23 cellular contexts compared by ENCODE assay signal in genomic region chrX:49227726-49228125, GRCh38. TPM values are rescaled to one million over a fixed set of nuclear protein-coding genes. Genes with fewer than 3 reads are reported as not detected.
A peak's percentile ranks its signal among the peaks of the same experiment; 100 is the strongest.
DNase-seq lines count a peak whose midpoint lies in the region; ATAC-seq, FAIRE-seq and TF ChIP-seq lines count a peak whose summit lies in the region.
"Had no signal": no experiment of that assay in that cellular context is flagged by ENCODE, and none has a peak within 500 bp of the region (broad histone marks: within the 10 kb centered on the region; RNA-seq: fewer than 3 reads in every experiment).

No MANE protein-coding gene starts in this region.

- no peak overlapping the region for H3K56ac ChIP-seq in H1 (replicated peaks; ENCODE audit: insufficient read length, low read depth, low read length)

- no peak for DNase-seq in activated CD4-positive, alpha-beta memory T cell treated with anti-CD3 and anti-CD28 coated beads, Interleukin-2, amount 10 ng/mL, durations not matched to agents 7 days and 5 days
- DNase-seq in activated CD4-positive, alpha-beta memory T cell treated with anti-CD3 and anti-CD28 coated beads for 36 hours = no peak
- DNase-seq in CD4-positive, alpha-beta T cell = no peak
- DNase-seq in H1 (ENCODE audit: low read depth in 1 of 2, low spot score in 2 of 2) (no peak), NCI-H226 (no peak), activated gamma-delta T cell (lab: John Stamatoyannopoulos, UW) (no peak)
- DNase-seq in stimulated activated naive B cell treated with anti-CD40 and anti-IgM and Interleukin-4, amounts not matched to agents 10 μg/mL and 1 μg/mL and 100 μg/mL, for 72 hours = no peak
- DNase-seq: CD4-positive, CD25-positive, alpha-beta regulatory T cell; CD8-positive, alpha-beta memory T cell; DMS 273 treated with DMSO at 0.1 percent for 48 hours; DMS79; GF-D8 had no signal

- no peak overlapping the region for H3K4me3 ChIP-seq in H1 (ENCODE audit: extremely low read depth in 1 of 4, insufficient read depth in 2 of 4, low read depth in 3 of 4, low read length in 4 of 4)
- H3K4me3 ChIP-seq: BLaER1, GM23338, HAP-1 had no signal

- no peak overlapping the region for H2BK5ac ChIP-seq in H1 (ENCODE audit: low read depth, low read length)

- no peak overlapping the region for H3K18ac ChIP-seq in H1 (ENCODE audit: extremely low read depth, low read length)

- H3K4me1 Mint-ChIP-seq in activated CD4-positive, alpha-beta memory T cell treated with anti-CD3 and anti-CD28 coated beads, Interleukin-2, amount 10 ng/mL, durations not matched to agents 7 days and 5 days = peaks cover 23% of the 10 kb centered on the region
- H3K4me1 Mint-ChIP-seq in activated CD4-positive, alpha-beta memory T cell treated with anti-CD3 and anti-CD28 coated beads for 36 hours (ENCODE audit: low read depth) = peaks cover 10% of the 10 kb centered on the region
- peaks cover 21% of the 10 kb centered on the region for H3K4me1 Mint-ChIP-seq in CD4-positive, alpha-beta T cell (ENCODE audit: low read depth)
- H3K4me1 Mint-ChIP-seq in stimulated activated naive B cell treated with anti-CD40 and anti-IgM and Interleukin-4, amounts not matched to agents 10 μg/mL and 1 μg/mL and 100 μg/mL, for 72 hours = peaks cover 10 to 11% of the 10 kb centered on the region in 2 donors

- peak overlapping the region; percentile 10 for H3K27ac Mint-ChIP-seq in activated CD4-positive, alpha-beta memory T cell treated with anti-CD3 and anti-CD28 coated beads, Interleukin-2, amount 10 ng/mL, durations not matched to agents 7 days and 5 days
- no peak overlapping the region for H3K27ac Mint-ChIP-seq in activated CD4-positive, alpha-beta memory T cell treated with anti-CD3 and anti-CD28 coated beads for 36 hours
- H3K27ac Mint-ChIP-seq in CD4-positive, alpha-beta T cell = no peak overlapping the region
- H3K27ac Mint-ChIP-seq in stimulated activated naive B cell treated with anti-CD40 and anti-IgM and Interleukin-4, amounts not matched to agents 10 μg/mL and 1 μg/mL and 100 μg/mL, for 72 hours = peak overlapping the region; percentile 31
- H3K27ac Mint-ChIP-seq: CD4-positive, CD25-positive, alpha-beta regulatory T cell; GM23338 had no signal

- no CpG with 5 or more reads among the region's 2 CpGs for WGBS in H1 (ENCODE audit: extremely low coverage in 1 of 2, insufficient coverage in 1 of 2, insufficient read length in 1 of 2, insufficient replicate concordance in 2 of 2, low coverage in 1 of 2, low lambda C conversion rate in 2 of 2, missing lambda C conversion rate in 1 of 2), 2 experiments

- intact Hi-C loops in activated CD4-positive, alpha-beta memory T cell treated with anti-CD3 and anti-CD28 coated beads for 36 hours (cut with micrococcal nuclease) = no loop called here
- intact Hi-C loops in CD4-positive, alpha-beta T cell (cut with DNase I, micrococcal nuclease) = no loop called here

- no peak overlapping the region for H2AFZ ChIP-seq in H1 (ENCODE audit: low read length)
- H2AFZ ChIP-seq: GM23338 had no signal

- no peak overlapping the region for H2BK12ac ChIP-seq in H1 (ENCODE audit: low read depth, low read length)

- no peaks in the 10 kb centered on the region for H3K27me3 ChIP-seq in CD4-positive, alpha-beta T cell (ENCODE audit: control insufficient read depth, insufficient read depth, low read length)
- H3K27me3 ChIP-seq in H1 (replicated peaks in 1 of 4; ENCODE audit: control insufficient read depth in 3 of 4, extremely low read depth in 1 of 4, insufficient read depth in 3 of 4, low read length in 3 of 4) = no peaks in the 10 kb centered on the region

- no peak overlapping the region for H3K14ac ChIP-seq in H1 (ENCODE audit: insufficient read length)

- H2BK120ac ChIP-seq in H1 (replicated peaks; ENCODE audit: low read depth, low read length) = no peak overlapping the region

- no peaks in the 10 kb centered on the region for H4K20me1 ChIP-seq in H1 (replicated peaks in 1 of 2; ENCODE audit: control insufficient read depth in 1 of 2, insufficient read depth in 2 of 2, low read length in 2 of 2)
- H4K20me1 ChIP-seq: BLaER1 had no signal

- H3K36me3 ChIP-seq in H1 (ENCODE audit: control insufficient read depth in 2 of 4, insufficient read depth in 4 of 4, low read length in 3 of 4) = no peaks in the 10 kb centered on the region
- H3K36me3 ChIP-seq: BLaER1, HAP-1 had no signal

- ATAC-seq in CD4-positive, alpha-beta T cell (ENCODE audit: poor library complexity) = no peak
- no peak for ATAC-seq in stimulated activated naive B cell treated with anti-CD40 and anti-IgM and Interleukin-4, amounts not matched to agents 10 μg/mL and 1 μg/mL and 100 μg/mL, for 72 hours (replicated peaks)
- ATAC-seq: GM23338 had no signal

- no peaks in the 10 kb centered on the region for H3K79me1 ChIP-seq in H1 (ENCODE audit: low read depth, low read length)

- no peak overlapping the region for H3K4me3 Mint-ChIP-seq in activated CD4-positive, alpha-beta memory T cell treated with anti-CD3 and anti-CD28 coated beads, Interleukin-2, amount 10 ng/mL, durations not matched to agents 7 days and 5 days
- H3K4me3 Mint-ChIP-seq in activated CD4-positive, alpha-beta memory T cell treated with anti-CD3 and anti-CD28 coated beads for 36 hours = no peak overlapping the region
- H3K4me3 Mint-ChIP-seq in CD4-positive, alpha-beta T cell = peak overlapping the region; percentile 34
- no peak overlapping the region for H3K4me3 Mint-ChIP-seq in stimulated activated naive B cell treated with anti-CD40 and anti-IgM and Interleukin-4, amounts not matched to agents 10 μg/mL and 1 μg/mL and 100 μg/mL, for 72 hours
- H3K4me3 Mint-ChIP-seq: GM23338 had no signal

- peaks cover 11% of the 10 kb centered on the region; the same call in 1 of the 2 replicates for H3K23me2 ChIP-seq in H1 (ENCODE audit: low read depth, low read length)

- H2BK20ac ChIP-seq in H1 (ENCODE audit: low read length) = no peak overlapping the region

- H3K9me3 ChIP-seq in CD4-positive, alpha-beta T cell (ENCODE audit: control insufficient read depth, low read length) = no peaks in the 10 kb centered on the region
- H3K9me3 ChIP-seq in H1 (ENCODE audit: insufficient read depth in 2 of 2, low read depth in 1 of 2, low read length in 1 of 2) = no peaks in the 10 kb centered on the region
- H3K9me3 ChIP-seq: HAP-1 had no signal

- H3K4ac ChIP-seq in H1 (replicated peaks; ENCODE audit: insufficient read length, low read depth, low read length) = no peak overlapping the region

- no peak for FAIRE-seq in H1 (lab: Jason Lieb, UNC)
- FAIRE-seq: D721Med, GM12891, GM18507, H54 had no signal

- no peak for TF ChIP-seq POLR2A in H1 (IDR thresholded peaks at IDR 0.05; ENCODE audit: control extremely low read depth in 1 of 2, low read depth in 2 of 2, low read length in 2 of 2)

- TF ChIP-seq CTCF in CD4-positive, alpha-beta T cell (IDR thresholded peaks at IDR 0.05) = no peak
- TF ChIP-seq CTCF in H1 (IDR thresholded peaks at IDR 0.05; ENCODE audit: control extremely low read depth in 1 of 3, insufficient read depth in 1 of 3, low read depth in 1 of 3, low read length in 3 of 3) = no peak

- no peak overlapping the region for H4K91ac ChIP-seq in H1 (replicated peaks; ENCODE audit: insufficient read length, low read length)

- no peaks in the 10 kb centered on the region for H3K9me3 Mint-ChIP-seq in activated CD4-positive, alpha-beta memory T cell treated with anti-CD3 and anti-CD28 coated beads, Interleukin-2, amount 10 ng/mL, durations not matched to agents 7 days and 5 days
- no peaks in the 10 kb centered on the region for H3K9me3 Mint-ChIP-seq in activated CD4-positive, alpha-beta memory T cell treated with anti-CD3 and anti-CD28 coated beads for 36 hours
- H3K9me3 Mint-ChIP-seq in CD4-positive, alpha-beta T cell = no peaks in the 10 kb centered on the region
- peaks cover 0 to 10% of the 10 kb centered on the region in 2 donors for H3K9me3 Mint-ChIP-seq in stimulated activated naive B cell treated with anti-CD40 and anti-IgM and Interleukin-4, amounts not matched to agents 10 μg/mL and 1 μg/mL and 100 μg/mL, for 72 hours
- H3K9me3 Mint-ChIP-seq: GM23338 had no signal

- H3K9ac ChIP-seq in H1 (replicated peaks in 1 of 4; ENCODE audit: extremely low read depth in 1 of 4, low read depth in 3 of 4, low read length in 3 of 4) = no peak overlapping the region
- H3K9ac ChIP-seq: BLaER1 had no signal

- no peak overlapping the region for H2BK15ac ChIP-seq in H1 (ENCODE audit: low read length)

- POLR2A ChIA-PET in activated CD4-positive, alpha-beta memory T cell treated with anti-CD3 and anti-CD28 coated beads, Interleukin-2, amount 10 ng/mL, durations not matched to agents 7 days and 5 days (lab: Charles Lee) = no interaction called here
- POLR2A ChIA-PET in activated CD4-positive, alpha-beta memory T cell treated with anti-CD3 and anti-CD28 coated beads for 36 hours (lab: Charles Lee) = no interaction called here
- POLR2A ChIA-PET in CD4-positive, alpha-beta T cell (lab: Charles Lee) = no interaction called here
- POLR2A ChIA-PET in H1 (lab: Charles Lee; ENCODE audit: partially characterized antibody) = interaction anchor here (1.0 to 2.5 kb wide), 3 partner anchors 10 to 41 kb away, joined by 3 to 8 read pairs (median 4); no protein-coding TSS in a partner anchor

- no peaks in the 10 kb centered on the region for H3K79me2 ChIP-seq in H1 (ENCODE audit: control insufficient read depth in 1 of 2, insufficient read depth in 2 of 2, low read length in 2 of 2)

- CTCF ChIA-PET in activated CD4-positive, alpha-beta memory T cell treated with anti-CD3 and anti-CD28 coated beads, Interleukin-2, amount 10 ng/mL, durations not matched to agents 7 days and 5 days (lab: Charles Lee) = no interaction called here
- CTCF ChIA-PET in activated CD4-positive, alpha-beta memory T cell treated with anti-CD3 and anti-CD28 coated beads for 36 hours (lab: Charles Lee) = no interaction called here
- CTCF ChIA-PET in CD4-positive, alpha-beta T cell (lab: Charles Lee) = no interaction called here
- CTCF ChIA-PET in H1 (lab: Charles Lee; ENCODE audit: partially characterized antibody) = interaction anchor here (0.6 to 0.9 kb wide), 2 partner anchors 18 to 60 kb away, joined by 3 read pairs; no protein-coding TSS in a partner anchor

- H3K36me3 Mint-ChIP-seq in activated CD4-positive, alpha-beta memory T cell treated with anti-CD3 and anti-CD28 coated beads, Interleukin-2, amount 10 ng/mL, durations not matched to agents 7 days and 5 days (ENCODE audit: low read depth) = no peaks in the 10 kb centered on the region
- H3K36me3 Mint-ChIP-seq in activated CD4-positive, alpha-beta memory T cell treated with anti-CD3 and anti-CD28 coated beads for 36 hours = no peaks in the 10 kb centered on the region
- no peaks in the 10 kb centered on the region for H3K36me3 Mint-ChIP-seq in CD4-positive, alpha-beta T cell (ENCODE audit: low read depth)
- H3K36me3 Mint-ChIP-seq in stimulated activated naive B cell treated with anti-CD40 and anti-IgM and Interleukin-4, amounts not matched to agents 10 μg/mL and 1 μg/mL and 100 μg/mL, for 72 hours = peaks cover 0 to 3% of the 10 kb centered on the region in 2 donors
- H3K36me3 Mint-ChIP-seq: CD4-positive, CD25-positive, alpha-beta regulatory T cell; CD8-positive, alpha-beta memory T cell had no signal

- no peak overlapping the region for H3K4me2 ChIP-seq in H1 (ENCODE audit: insufficient read depth in 1 of 2, low read depth in 2 of 2, low read length in 2 of 2)
- H3K4me2 ChIP-seq: BLaER1, GM23338 had no signal

- TF ChIP-seq RAD21 in H1 (IDR thresholded peaks at IDR 0.05 in 1 of 2, conservative IDR thresholded peaks at IDR 0.05 in 1 of 2; ENCODE audit: low read depth in 2 of 2, low read length in 2 of 2) = no peak

- no peak overlapping the region for H4K8ac ChIP-seq in H1 (ENCODE audit: extremely low read depth, insufficient read depth, low read length)

- no peak overlapping the region for H3K23ac ChIP-seq in H1 (ENCODE audit: insufficient read length)

- peak overlapping the region; percentile 53; the same call in 1 of the 2 replicates for H2AK5ac ChIP-seq in H1 (ENCODE audit: low read depth, low read length)

- H4K5ac ChIP-seq in H1 (ENCODE audit: insufficient read length, low read depth, low read length) = no peak overlapping the region

- no peak for TF ChIP-seq EP300 in H1 (IDR thresholded peaks at IDR 0.05; ENCODE audit: borderline replicate concordance in 1 of 2, low read depth in 2 of 2, low read length in 2 of 2)

- H3K4me1 ChIP-seq in H1 (replicated peaks in 1 of 4; ENCODE audit: control insufficient read depth in 3 of 4, insufficient read depth in 4 of 4, low read length in 3 of 4) = peaks cover 0 to 7% (median 3%) of the 10 kb centered on the region in 4 experiments; a peak in 2 of 7 replicates
- H3K4me1 ChIP-seq: BLaER1, HAP-1 had no signal

- no peak overlapping the region for H3K27ac ChIP-seq in CD4-positive, alpha-beta T cell (ENCODE audit: low read depth, low read length)
- no peak overlapping the region for H3K27ac ChIP-seq in H1 (ENCODE audit: low read depth, low read length)
- H3K27ac ChIP-seq: BLaER1, C4-2B had no signal

- peaks cover 4% of the 10 kb centered on the region for H3K27me3 Mint-ChIP-seq in activated CD4-positive, alpha-beta memory T cell treated with anti-CD3 and anti-CD28 coated beads, Interleukin-2, amount 10 ng/mL, durations not matched to agents 7 days and 5 days
- H3K27me3 Mint-ChIP-seq in activated CD4-positive, alpha-beta memory T cell treated with anti-CD3 and anti-CD28 coated beads for 36 hours = no peaks in the 10 kb centered on the region
- no peaks in the 10 kb centered on the region for H3K27me3 Mint-ChIP-seq in CD4-positive, alpha-beta T cell
- peaks cover 11 to 20% of the 10 kb centered on the region in 2 donors for H3K27me3 Mint-ChIP-seq in stimulated activated naive B cell treated with anti-CD40 and anti-IgM and Interleukin-4, amounts not matched to agents 10 μg/mL and 1 μg/mL and 100 μg/mL, for 72 hours
- H3K27me3 Mint-ChIP-seq: CD4-positive, CD25-positive, alpha-beta regulatory T cell had no signal

RNA-seq across cellular contexts. Expression of gene CACNA1F, which starts 5.4 kb away (rescaled TPM):
- total RNA-seq in activated CD4-positive, alpha-beta memory T cell treated with anti-CD3 and anti-CD28 coated beads, Interleukin-2, amount 10 ng/mL, durations not matched to agents 7 days and 5 days = under 1 TPM; 0.50 to 0.93 TPM
- under 1 TPM; 0.51 to 0.74 TPM for total RNA-seq in activated CD4-positive, alpha-beta memory T cell treated with anti-CD3 and anti-CD28 coated beads for 36 hours
- total RNA-seq in CD4-positive, alpha-beta T cell = 1 to 10 TPM; 1.1 to 1.2 TPM
- 0.77 and 0.84 TPM in 2 replicates for total RNA-seq in H1 (2021; fragmentation: NEBNext Ultra II Directional; extraction: Animal tissue kit (Norgen Biotek cat#: 25700))
- 0.59 and 1.7 TPM in 2 replicates for polyA plus RNA-seq in H1 (2011; rRNA removed)
- polyA plus RNA-seq in H1 (2011; cell fraction: cytosol; rRNA removed) = 1.1 TPM
- polyA plus RNA-seq in H1 (2011; cell fraction: nucleus; rRNA removed) = 6.3 TPM
- polyA plus RNA-seq in H1 (2012, experiment 1 of 2) = 0.62 to 1.1 TPM (median 0.82 TPM) in 4 replicates
- polyA plus RNA-seq in H1 (2012, experiment 2 of 2) = 0.33 TPM
- polyA plus RNA-seq in H1 (2013, experiment 1 of 2) = 0.59 TPM
- 0.42 TPM for polyA plus RNA-seq in H1 (2013, experiment 2 of 2)
- 0.76 and 1.2 TPM in 2 replicates for polyA minus RNA-seq in H1 (2011; rRNA and poly(A)+ RNA removed)
- polyA minus RNA-seq in H1 (2011; cell fraction: cytosol; rRNA and poly(A)+ RNA removed) = 1.6 TPM
- 3.7 TPM for polyA minus RNA-seq in H1 (2011; cell fraction: nucleus; rRNA and poly(A)+ RNA removed)
- total RNA-seq: A172, A673, G401 had no signal
- polyA plus RNA-seq: CD4-positive, CD25-positive, alpha-beta regulatory T cell; CD8-positive, alpha-beta memory T cell had no signal

RNA-seq across cellular contexts. Expression of gene CCDC22, which starts 7.5 kb away (rescaled TPM):
- total RNA-seq in activated CD4-positive, alpha-beta memory T cell treated with anti-CD3 and anti-CD28 coated beads, Interleukin-2, amount 10 ng/mL, durations not matched to agents 7 days and 5 days = 10 to 100 TPM; 23.4 to 24.6 TPM
- total RNA-seq in activated CD4-positive, alpha-beta memory T cell treated with anti-CD3 and anti-CD28 coated beads for 36 hours = 10 to 100 TPM; 21.0 to 21.1 TPM
- total RNA-seq in CD4-positive, alpha-beta T cell = 10 to 100 TPM; 12.7 to 15.8 TPM
- 7.3 and 8.0 TPM in 2 replicates for total RNA-seq in H1 (2021; fragmentation: NEBNext Ultra II Directional; extraction: Animal tissue kit (Norgen Biotek cat#: 25700))
- 13.9 and 19.0 TPM in 2 replicates for polyA plus RNA-seq in H1 (2011; rRNA removed)
- polyA plus RNA-seq in H1 (2011; cell fraction: cytosol; rRNA removed) = 9.1 TPM
- 22.3 TPM for polyA plus RNA-seq in H1 (2011; cell fraction: nucleus; rRNA removed)
- 6.0 to 9.6 TPM (median 8.9 TPM) in 4 replicates for polyA plus RNA-seq in H1 (2012, experiment 1 of 2)
- polyA plus RNA-seq in H1 (2012, experiment 2 of 2) = 11.0 TPM
- polyA plus RNA-seq in H1 (2013, experiment 1 of 2) = 4.0 TPM
- 3.9 TPM for polyA plus RNA-seq in H1 (2013, experiment 2 of 2)
- polyA minus RNA-seq in H1 (2011; rRNA and poly(A)+ RNA removed) = 7.9 and 10.2 TPM in 2 replicates
- 9.5 TPM for polyA minus RNA-seq in H1 (2011; cell fraction: cytosol; rRNA and poly(A)+ RNA removed)
- polyA minus RNA-seq in H1 (2011; cell fraction: nucleus; rRNA and poly(A)+ RNA removed) = 5.4 TPM

RNA-seq across cellular contexts. Expression of gene SYP, which starts 27.7 kb away (rescaled TPM):
- 1 to 10 TPM; 1.1 to 1.2 TPM for total RNA-seq in activated CD4-positive, alpha-beta memory T cell treated with anti-CD3 and anti-CD28 coated beads, Interleukin-2, amount 10 ng/mL, durations not matched to agents 7 days and 5 days
- total RNA-seq in activated CD4-positive, alpha-beta memory T cell treated with anti-CD3 and anti-CD28 coated beads for 36 hours = 1 to 10 TPM; 5.3 to 5.4 TPM
- under 1 TPM; 0.17 to 0.69 TPM for total RNA-seq in CD4-positive, alpha-beta T cell
- total RNA-seq in H1 (2021; fragmentation: NEBNext Ultra II Directional; extraction: Animal tissue kit (Norgen Biotek cat#: 25700)) = 10.2 and 10.8 TPM in 2 replicates
- polyA plus RNA-seq in H1 (2011; rRNA removed) = 4.3 and 7.2 TPM in 2 replicates
- 5.8 TPM for polyA plus RNA-seq in H1 (2011; cell fraction: cytosol; rRNA removed)
- 7.7 TPM for polyA plus RNA-seq in H1 (2011; cell fraction: nucleus; rRNA removed)
- polyA plus RNA-seq in H1 (2012, experiment 1 of 2) = 10.7 to 13.8 TPM (median 12.0 TPM) in 4 replicates
- 10.9 TPM for polyA plus RNA-seq in H1 (2012, experiment 2 of 2)
- 8.1 TPM for polyA plus RNA-seq in H1 (2013, experiment 1 of 2)
- 8.3 TPM for polyA plus RNA-seq in H1 (2013, experiment 2 of 2)
- 4.7 and 8.7 TPM in 2 replicates for polyA minus RNA-seq in H1 (2011; rRNA and poly(A)+ RNA removed)
- 4.3 TPM for polyA minus RNA-seq in H1 (2011; cell fraction: cytosol; rRNA and poly(A)+ RNA removed)
- 3.1 TPM for polyA minus RNA-seq in H1 (2011; cell fraction: nucleus; rRNA and poly(A)+ RNA removed)

RNA-seq across cellular contexts. Expression of gene FOXP3, which starts 36.8 kb away (rescaled TPM):
- total RNA-seq in activated CD4-positive, alpha-beta memory T cell treated with anti-CD3 and anti-CD28 coated beads, Interleukin-2, amount 10 ng/mL, durations not matched to agents 7 days and 5 days = 10 to 100 TPM; 18.4 to 19.1 TPM
- total RNA-seq in activated CD4-positive, alpha-beta memory T cell treated with anti-CD3 and anti-CD28 coated beads for 36 hours = 10 to 100 TPM; 23.1 to 23.8 TPM
- total RNA-seq in CD4-positive, alpha-beta T cell = 1 to 10 TPM; 3.7 TPM
- total RNA-seq in H1 (2021; fragmentation: NEBNext Ultra II Directional; extraction: Animal tissue kit (Norgen Biotek cat#: 25700)) = 0.23 and 0.37 TPM in 2 replicates
- polyA plus RNA-seq in H1 (2011; rRNA removed) = 0.54 and 0.67 TPM in 2 replicates
- 0.52 TPM for polyA plus RNA-seq in H1 (2011; cell fraction: cytosol; rRNA removed)
- polyA plus RNA-seq in H1 (2011; cell fraction: nucleus; rRNA removed) = 0.86 TPM
- polyA plus RNA-seq in H1 (2012, experiment 1 of 2) = 0.35 to 0.74 TPM (median 0.45 TPM) in 4 replicates
- polyA plus RNA-seq in H1 (2012, experiment 2 of 2) = 0.30 TPM
- 0.24 TPM for polyA plus RNA-seq in H1 (2013, experiment 1 of 2)
- polyA plus RNA-seq in H1 (2013, experiment 2 of 2) = 0.28 TPM
- polyA minus RNA-seq in H1 (2011; rRNA and poly(A)+ RNA removed) = 0.49 and 0.69 TPM in 2 replicates
- 0.66 TPM for polyA minus RNA-seq in H1 (2011; cell fraction: cytosol; rRNA and poly(A)+ RNA removed)
- not detected for polyA minus RNA-seq in H1 (2011; cell fraction: nucleus; rRNA and poly(A)+ RNA removed)
- total RNA-seq: A172, A673, G401 had no signal

RNA-seq across cellular contexts. Expression of gene PRICKLE3, which starts 41.6 kb away (rescaled TPM):
- total RNA-seq in activated CD4-positive, alpha-beta memory T cell treated with anti-CD3 and anti-CD28 coated beads, Interleukin-2, amount 10 ng/mL, durations not matched to agents 7 days and 5 days = 10 to 100 TPM; 19.0 to 20.3 TPM
- total RNA-seq in activated CD4-positive, alpha-beta memory T cell treated with anti-CD3 and anti-CD28 coated beads for 36 hours = 10 to 100 TPM; 18.1 to 20.1 TPM
- total RNA-seq in CD4-positive, alpha-beta T cell = 1 to 10 TPM; 1.8 to 2.3 TPM
- 8.4 and 10.6 TPM in 2 replicates for total RNA-seq in H1 (2021; fragmentation: NEBNext Ultra II Directional; extraction: Animal tissue kit (Norgen Biotek cat#: 25700))
- polyA plus RNA-seq in H1 (2011; rRNA removed) = 9.1 and 15.1 TPM in 2 replicates
- polyA plus RNA-seq in H1 (2011; cell fraction: cytosol; rRNA removed) = 5.4 TPM
- polyA plus RNA-seq in H1 (2011; cell fraction: nucleus; rRNA removed) = 16.0 TPM
- polyA plus RNA-seq in H1 (2012, experiment 1 of 2) = 9.0 to 13.6 TPM (median 12.4 TPM) in 4 replicates
- polyA plus RNA-seq in H1 (2012, experiment 2 of 2) = 12.3 TPM
- polyA plus RNA-seq in H1 (2013, experiment 1 of 2) = 5.5 TPM
- 5.2 TPM for polyA plus RNA-seq in H1 (2013, experiment 2 of 2)
- 5.5 and 6.8 TPM in 2 replicates for polyA minus RNA-seq in H1 (2011; rRNA and poly(A)+ RNA removed)
- 8.3 TPM for polyA minus RNA-seq in H1 (2011; cell fraction: cytosol; rRNA and poly(A)+ RNA removed)
- 11.0 TPM for polyA minus RNA-seq in H1 (2011; cell fraction: nucleus; rRNA and poly(A)+ RNA removed)

Comparison
In these comparisons a context has a peak if more than half of its experiments do, and no peak if none do; other contexts are left out.
1. H3K27ac Mint-ChIP-seq: peak in activated CD4-positive, alpha-beta memory T cell treated with anti-CD3 and anti-CD28 coated beads, Interleukin-2, amount 10 ng/mL, durations not matched to agents 7 days and 5 days (single experiment) and stimulated activated naive B cell treated with anti-CD40 and anti-IgM and Interleukin-4, amounts not matched to agents 10 μg/mL and 1 μg/mL and 100 μg/mL, for 72 hours (single experiment); none in activated CD4-positive, alpha-beta memory T cell treated with anti-CD3 and anti-CD28 coated beads for 36 hours (single experiment) and CD4-positive, alpha-beta T cell (single experiment).